10 cellular contexts compared by ENCODE assay signal in genomic region chr5:119221330-119221729, GRCh38.
"Had no signal": no experiment of that assay in that cellular context is flagged by ENCODE, and none has a peak within 500 bp of the region (broad histone marks: within the 10 kb centered on the region; RNA-seq: fewer than 3 reads in every experiment).

No MANE protein-coding gene starts in this region.

- H3K27ac ChIP-seq: GM23248, HL-60 had no signal

- ATAC-seq: HCT116, HepG2 had no signal

- H3K27me3 Mint-ChIP-seq: IgD-negative memory B cell had no signal

- H3K9me3 Mint-ChIP-seq: HFFc6, IgD-negative memory B cell had no signal

- H3K4me3 ChIP-seq: GM23248, HAP-1 had no signal

- H2AFZ ChIP-seq: GM23248 had no signal

- FAIRE-seq: HepG2 had no signal

- DNase-seq: GM23248, GOT3, H7, HFFc6, KG1 had no signal

- H3K4me1 ChIP-seq: HAP-1 had no signal

- H3K27ac Mint-ChIP-seq: HFFc6 had no signal

- H3K9ac ChIP-seq: GM23248 had no signal

- H3K4me3 Mint-ChIP-seq: HFFc6 had no signal

- H3K9me3 ChIP-seq: HAP-1 had no signal
